In genomic region chr4:78309352-78309751, GRCh38 we compare ENCODE assay signal across 23 cellular contexts.
DNase-seq lines count a peak whose midpoint lies in the region; ATAC-seq, FAIRE-seq and TF ChIP-seq lines count a peak whose summit lies in the region.
"Had no signal": no experiment of that assay in that cellular context is flagged by ENCODE, and none has a peak within 500 bp of the region (broad histone marks: within the 10 kb centered on the region; RNA-seq: fewer than 3 reads in every experiment).

No MANE protein-coding gene starts in this region.

- H4K91ac ChIP-seq in neuronal stem cell (ENCODE audit: low read depth, low read length, poor library complexity) = no peak overlapping the region

- H3K4me2 ChIP-seq in HepG2 (ENCODE audit: low read depth, low read length) = no peak overlapping the region
- H3K4me2 ChIP-seq in neuronal stem cell (ENCODE audit: insufficient read depth, low read length, poor library complexity, severe bottlenecking) = no peak overlapping the region
- H3K4me2 ChIP-seq in GM23338 = no peak overlapping the region
- H3K4me2 ChIP-seq: BLaER1 had no signal

- no peak overlapping the region for H3K27ac Mint-ChIP-seq in GM23338
- H3K27ac Mint-ChIP-seq: B cell; CD4-positive, CD25-positive, alpha-beta regulatory T cell; CD8-positive, alpha-beta T cell had no signal

- no peak for FAIRE-seq in HepG2 (lab: Jason Lieb, UNC)
- FAIRE-seq: A204.1 had no signal

- intact Hi-C loops in HepG2 (cut with micrococcal nuclease; ENCODE audit: unreplicated experiment) (no loop called here), right lobe of liver (cut with DNase I) (no loop called here)

- DNase-seq in HepG2 (ENCODE audit: low spot score) = no peak
- DNase-seq in right lobe of liver = no peak
- DNase-seq in epithelial cell of prostate (ENCODE audit: low read depth, low spot score) = no peak
- DNase-seq in neuronal stem cell (ENCODE audit: low spot score) = no peak
- no peak for DNase-seq in GM23338 (ENCODE audit: low spot score)
- DNase-seq in NCI-H128 (lab: John Stamatoyannopoulos, UW; ENCODE audit: unreplicated experiment) = no peak
- DNase-seq: Caco-2; CD4-positive, CD25-positive, alpha-beta regulatory T cell; CD8-positive, alpha-beta T cell; DMS153; DMS79; EL; GDM1; GOT3; H7 had no signal

- H2AFZ ChIP-seq in HepG2 (ENCODE audit: low read length) = no peak overlapping the region
- no peak overlapping the region for H2AFZ ChIP-seq in neuronal stem cell (ENCODE audit: low read length)
- H2AFZ ChIP-seq in GM23338 = no peak overlapping the region

- no peaks in the 10 kb centered on the region for H3K27me3 ChIP-seq in HepG2 (ENCODE audit: control insufficient read depth in 1 of 2, insufficient read depth in 2 of 2, low read length in 2 of 2)
- no peaks in the 10 kb centered on the region for H3K27me3 ChIP-seq in right lobe of liver
- no peaks in the 10 kb centered on the region for H3K27me3 ChIP-seq in neuronal stem cell (ENCODE audit: control insufficient read depth in 3 of 3, insufficient read depth in 3 of 3, low read depth in 1 of 3, low read length in 3 of 3)
- no peaks in the 10 kb centered on the region for H3K27me3 ChIP-seq in GM23338 (ENCODE audit: insufficient read depth)
- H3K27me3 ChIP-seq: BLaER1 had no signal

- H3K27me3 Mint-ChIP-seq in GM23338 (ENCODE audit: insufficient read depth, low read depth, poor library complexity) = peaks cover 12% of the 10 kb centered on the region

- H2BK120ac ChIP-seq in neuronal stem cell (ENCODE audit: low read depth, low read length) = no peak overlapping the region

- ATAC-seq in HepG2 (no peak), right lobe of liver (no peak), GM23338 (no peak), GM18873 (IDR thresholded peaks at IDR 0.05; ENCODE audit: low FRiP score, unreplicated experiment) (no peak)
- ATAC-seq: CD8-positive, alpha-beta T cell; GM12878; HCT116 had no signal

- no peaks in the 10 kb centered on the region for H4K20me1 ChIP-seq in HepG2 (ENCODE audit: insufficient read depth, low read length)
- no peaks in the 10 kb centered on the region for H4K20me1 ChIP-seq in GM23338 (replicated peaks; ENCODE audit: insufficient read depth)
- H4K20me1 ChIP-seq: BLaER1 had no signal

- no peak overlapping the region for H2AK5ac ChIP-seq in neuronal stem cell (ENCODE audit: low read depth, low read length)

- H3K79me2 ChIP-seq in HepG2 (ENCODE audit: insufficient read depth, low read length) (no peaks in the 10 kb centered on the region), GM23338 (replicated peaks; ENCODE audit: insufficient read depth) (no peaks in the 10 kb centered on the region; the same call in 1 of the 2 replicates)

- no peak overlapping the region for H4K8ac ChIP-seq in neuronal stem cell (ENCODE audit: low read depth, low read length)

- no peak overlapping the region for H2BK5ac ChIP-seq in neuronal stem cell (ENCODE audit: low read length)

- H3K9ac ChIP-seq in HepG2 (ENCODE audit: insufficient read depth, low read depth, low read length) (no peak overlapping the region), neuronal stem cell (ENCODE audit: low read depth, low read length, poor library complexity) (no peak overlapping the region)
- H3K9ac ChIP-seq: BLaER1 had no signal

- no peak for TF ChIP-seq POLR2A in HepG2 (IDR thresholded peaks at IDR 0.05; ENCODE audit: insufficient read depth in 1 of 2, low read depth in 2 of 2, low read length in 2 of 2)
- no peak for TF ChIP-seq POLR2A in right lobe of liver (IDR thresholded peaks at IDR 0.05)

- CTCF ChIA-PET in HepG2 (lab: Yijun Ruan, JAX; ENCODE audit: low intra/inter-chr PET ratio, low total read pairs) = no interaction called here

- H3K4me1 ChIP-seq in HepG2 (ENCODE audit: insufficient read depth, low read length) = no peaks in the 10 kb centered on the region
- H3K4me1 ChIP-seq in right lobe of liver = no peaks in the 10 kb centered on the region
- H3K4me1 ChIP-seq in neuronal stem cell (ENCODE audit: control insufficient read depth in 2 of 2, insufficient read depth in 1 of 2, low read depth in 1 of 2, low read length in 2 of 2) = peaks cover 6 to 10% of the 10 kb centered on the region in 2 donors
- H3K4me1 ChIP-seq in GM23338 (ENCODE audit: insufficient read depth) = peaks cover 31% of the 10 kb centered on the region
- H3K4me1 ChIP-seq: Caco-2 had no signal

- in situ Hi-C loops in HepG2 (cut with HindIII; ENCODE audit: extremely low pct_ligation_motif_present, low pct_unique_long_range_greater_than_20kb) = no loop called here

- 100% methylated on average over 2 of the region's 2 CpGs for WGBS in HepG2 (ENCODE audit: low lambda C conversion rate)
- WGBS in right lobe of liver (ENCODE audit: insufficient coverage, low coverage, low lambda C conversion rate, missing lambda C conversion rate) = 100% methylated on average over 2 of the region's 2 CpGs
- WGBS in neuronal stem cell (ENCODE audit: extremely low coverage in 2 of 2, insufficient read length in 2 of 2, insufficient replicate concordance in 1 of 2), 2 donors = no CpG with 5 or more reads among the region's 2 CpGs

- no peak overlapping the region for H3K14ac ChIP-seq in neuronal stem cell (ENCODE audit: low read length)

- H3K9me3 Mint-ChIP-seq in GM23338 = peaks cover 10% of the 10 kb centered on the region; the same call in 2 of the 3 replicates
- H3K9me3 Mint-ChIP-seq: CD8-positive, alpha-beta T cell had no signal

- no TSS peak for BruUV-seq in HepG2 (replicated peaks; lab: Mats Ljungman, UMichigan)

- no peak overlapping the region for H2BK12ac ChIP-seq in neuronal stem cell (ENCODE audit: low read length)

- no peaks in the 10 kb centered on the region for H3K9me3 ChIP-seq in HepG2 (ENCODE audit: low read length)
- no peaks in the 10 kb centered on the region for H3K9me3 ChIP-seq in right lobe of liver
- no peaks in the 10 kb centered on the region for H3K9me3 ChIP-seq in neuronal stem cell (replicated peaks in 1 of 2; ENCODE audit: control insufficient read depth in 2 of 2, insufficient read depth in 1 of 2, low read depth in 1 of 2, low read length in 2 of 2)
- H3K9me3 ChIP-seq: Caco-2 had no signal

- H2BK15ac ChIP-seq in neuronal stem cell (ENCODE audit: low read length) = no peak overlapping the region

- no peaks in the 10 kb centered on the region for H3K9me2 ChIP-seq in GM23338 (ENCODE audit: insufficient read depth)

- POLR2A ChIA-PET in HepG2 (lab: Yijun Ruan, JAX) = no interaction called here

- H3K79me1 ChIP-seq in neuronal stem cell (ENCODE audit: low read depth, low read length) = no peaks in the 10 kb centered on the region

- TF ChIP-seq EP300 in HepG2 (IDR thresholded peaks at IDR 0.05; ENCODE audit: low read depth in 2 of 2, low read length in 2 of 2) (no peak), HepG2 (CRISPR knock-in tag; IDR thresholded peaks at IDR 0.05; ENCODE audit: borderline replicate concordance) (no peak)

- no peak overlapping the region for H3K4ac ChIP-seq in neuronal stem cell (ENCODE audit: low read length)

- H3K4me3 ChIP-seq in HepG2 (replicated peaks in 1 of 3; ENCODE audit: insufficient read depth in 1 of 3, low read depth in 2 of 3, low read length in 3 of 3) (no peak overlapping the region), right lobe of liver (no peak overlapping the region), neuronal stem cell (ENCODE audit: low read length in 2 of 2) (no peak overlapping the region), GM23338 (no peak overlapping the region)
- H3K4me3 ChIP-seq: BLaER1, GM12878 had no signal

- TF ChIP-seq CTCF in HepG2 (CRISPR knock-in tag; IDR thresholded peaks at IDR 0.05) (no peak), right lobe of liver (IDR thresholded peaks at IDR 0.05) (no peak), GM23338 (conservative IDR thresholded peaks at IDR 0.05; ENCODE audit: low read depth in 2 of 2) (no peak)

- H3K36me3 ChIP-seq in HepG2 (replicated peaks in 1 of 2; ENCODE audit: control insufficient read depth in 1 of 2, insufficient read depth in 2 of 2, low read length in 2 of 2) = peaks cover 8 to 45% of the 10 kb centered on the region in 2 experiments
- no peaks in the 10 kb centered on the region for H3K36me3 ChIP-seq in right lobe of liver
- no peaks in the 10 kb centered on the region for H3K36me3 ChIP-seq in neuronal stem cell (replicated peaks in 1 of 2; ENCODE audit: control insufficient read depth in 2 of 2, insufficient read depth in 2 of 2, low read length in 2 of 2)
- H3K36me3 ChIP-seq in GM23338 (ENCODE audit: insufficient read depth) = peaks cover 14% of the 10 kb centered on the region
- H3K36me3 ChIP-seq: BLaER1 had no signal

- H3K4me1 Mint-ChIP-seq in GM23338 = peaks cover 72% of the 10 kb centered on the region
- H3K4me1 Mint-ChIP-seq: B cell; CD4-positive, CD25-positive, alpha-beta regulatory T cell had no signal

- H3K27ac ChIP-seq in HepG2 (ENCODE audit: extremely low read length, insufficient read depth, low read length) (no peak overlapping the region), right lobe of liver (no peak overlapping the region), epithelial cell of prostate (peak overlapping the region; percentile 43), neuronal stem cell (replicated peaks; ENCODE audit: low read length) (peak overlapping the region; percentile 45), GM23338 (ENCODE audit: low read depth) (no peak overlapping the region)
- H3K27ac ChIP-seq: 22Rv1, BLaER1, C4-2B had no signal

- H3K18ac ChIP-seq in neuronal stem cell (ENCODE audit: low read length) = no peak overlapping the region

- H3K4me3 Mint-ChIP-seq in GM23338 = no peak overlapping the region
- H3K4me3 Mint-ChIP-seq: B cell; CD4-positive, CD25-positive, alpha-beta regulatory T cell; CD8-positive, alpha-beta T cell had no signal

- TF ChIP-seq RAD21 in HepG2 (CRISPR knock-in tag; IDR thresholded peaks at IDR 0.05) = no peak

- no peaks in the 10 kb centered on the region; the same call in 1 of the 2 replicates for H3F3A ChIP-seq in GM23338 (replicated peaks; ENCODE audit: low read depth)

- H3K23ac ChIP-seq in neuronal stem cell (ENCODE audit: low read depth, low read length, poor library complexity) = no peak overlapping the region

- peaks cover 47% of the 10 kb centered on the region for H3K36me3 Mint-ChIP-seq in GM23338 (ENCODE audit: low read depth)
- H3K36me3 Mint-ChIP-seq: CD4-positive, CD25-positive, alpha-beta regulatory T cell; CD8-positive, alpha-beta T cell had no signal

TF ChIP-seq in HepG2, 621 proteins besides CTCF, POLR2A, EP300 and RAD21 (continues in another document):
- TF ChIP-seq ZNF768 (CRISPR knock-in tag; IDR thresholded peaks at IDR 0.05) = peak; percentile 37; the same call in 1 of the 2 replicates

TF ChIP-seq in GM23338, 12 proteins besides CTCF, POLR2A, EP300 and RAD21 (continues in another document):
- TF ChIP-seq STAT1 (IDR thresholded peaks at IDR 0.05; ENCODE audit: unreplicated experiment) = no peak

Comparison
In these comparisons a context has a peak if more than half of its experiments do, and no peak if none do; other contexts are left out.
1. H3K27ac ChIP-seq: peak in epithelial cell of prostate (single experiment) and neuronal stem cell (single experiment); none in HepG2 (single experiment), right lobe of liver (0 of 3) and GM23338 (single experiment).